Comparison of ENCODE assay signal across 8 cellular contexts in the genomic region with DNA sequence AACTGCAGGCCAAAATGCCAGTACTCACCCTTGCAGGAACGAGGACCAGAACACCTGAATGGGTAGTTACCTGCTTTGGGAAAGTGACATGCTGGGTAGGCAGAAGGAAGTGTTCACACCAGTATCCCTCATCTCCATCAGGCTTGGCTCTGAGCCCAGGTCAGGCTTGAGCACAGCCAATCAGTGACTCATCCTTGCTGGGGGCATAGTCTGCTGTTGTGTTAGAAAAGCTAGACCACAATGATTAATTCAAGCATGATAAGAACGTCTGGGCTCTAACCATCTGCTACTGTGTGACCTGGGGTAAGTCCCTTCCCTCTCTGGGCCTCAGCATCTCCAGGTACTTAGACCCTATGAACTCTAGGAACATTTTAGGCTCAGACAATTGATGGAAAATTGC.
DNase-seq lines count a peak whose midpoint lies in the region; ATAC-seq lines count a peak whose summit lies in the region.

No MANE protein-coding gene starts in this region.

- H3K9me3 Mint-ChIP-seq in T-helper 2 cell treated with Interferon-gamma antibody and Interleukin-4, amounts not matched to agents 5 μg/mL and 100 μg/mL, for 36 hours, result peaks cover 4% of the 10 kb centered on the region

- no peaks in the 10 kb centered on the region for H3K4me1 Mint-ChIP-seq in T-helper 2 cell treated with Interferon-gamma antibody and Interleukin-4, amounts not matched to agents 5 μg/mL and 100 μg/mL, for 36 hours (ENCODE audit: low read depth)

- H3K36me3 Mint-ChIP-seq in T-helper 2 cell treated with Interferon-gamma antibody and Interleukin-4, amounts not matched to agents 5 μg/mL and 100 μg/mL, for 36 hours (ENCODE audit: low read depth), result no peaks in the 10 kb centered on the region

- no peak overlapping the region for H3K27ac Mint-ChIP-seq in T-helper 2 cell treated with Interferon-gamma antibody and Interleukin-4, amounts not matched to agents 5 μg/mL and 100 μg/mL, for 36 hours

- ATAC-seq in HG03442 (IDR thresholded peaks at IDR 0.05; ENCODE audit: unreplicated experiment) (no peak), HG02798 (IDR thresholded peaks at IDR 0.05; ENCODE audit: poor library complexity, unreplicated experiment) (no peak)

- no peaks in the 10 kb centered on the region for H3K27me3 Mint-ChIP-seq in T-helper 2 cell treated with Interferon-gamma antibody and Interleukin-4, amounts not matched to agents 5 μg/mL and 100 μg/mL, for 36 hours (ENCODE audit: low read depth)

- no peak overlapping the region for H3K4me3 Mint-ChIP-seq in T-helper 2 cell treated with Interferon-gamma antibody and Interleukin-4, amounts not matched to agents 5 μg/mL and 100 μg/mL, for 36 hours

- DNase-seq in DMS 273 (lab: John Stamatoyannopoulos, UW; ENCODE audit: unreplicated experiment) (peak; percentile 96), NCI-H226 (peak; percentile 85), dermis microvascular lymphatic vessel endothelial cell (ENCODE audit: low read depth in 2 of 2) (peak; percentile 29 to 94), occipital lobe (lab: John Stamatoyannopoulos, UW) (peak; percentile 45), NCI-H146 treated with DMSO at 0.1 percent for 48 hours (lab: John Stamatoyannopoulos, UW; ENCODE audit: unreplicated experiment) (no peak)
- no peak for DNase-seq in T-helper 2 cell treated with Interferon-gamma antibody and Interleukin-4, amounts not matched to agents 5 μg/mL and 100 μg/mL, for 36 hours (ENCODE audit: low spot score)

Comparison
In these comparisons a context has a peak if more than half of its experiments do, and no peak if none do; other contexts are left out.
1. DNase-seq: peak in DMS 273 (single experiment), NCI-H226 (single experiment), dermis microvascular lymphatic vessel endothelial cell (2 of 2) and occipital lobe (single experiment); none in T-helper 2 cell treated with Interferon-gamma antibody and Interleukin-4, amounts not matched to agents 5 μg/mL and 100 μg/mL, for 36 hours (single experiment) and NCI-H146 treated with DMSO at 0.1 percent for 48 hours (single experiment).